ENCODE assay signal across 21 cellular contexts in the genomic region with DNA sequence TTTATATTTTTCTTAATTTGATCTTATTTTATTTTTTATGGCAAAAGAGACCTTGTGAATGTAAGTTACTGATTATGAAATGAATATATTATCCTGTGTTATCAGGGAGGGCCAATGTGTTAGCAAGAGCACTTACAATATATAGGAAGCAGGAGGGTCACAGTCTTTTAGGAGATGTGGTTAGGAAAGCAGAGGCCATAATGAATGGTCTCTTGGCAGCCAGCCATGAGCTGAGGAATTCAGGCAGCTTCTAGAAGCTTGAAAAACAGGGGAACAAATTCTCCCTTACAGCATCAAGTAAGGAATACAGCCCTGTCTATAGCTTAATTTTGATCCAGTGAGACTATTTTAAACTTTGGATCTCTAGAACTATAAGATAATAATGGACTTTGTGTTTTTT.
A peak's percentile ranks its signal among the peaks of the same experiment; 100 is the strongest.
DNase-seq lines count a peak whose midpoint lies in the region; ATAC-seq and TF ChIP-seq lines count a peak whose summit lies in the region.
"Had no signal": no experiment of that assay in that cellular context is flagged by ENCODE, and none has a peak within 500 bp of the region (broad histone marks: within the 10 kb centered on the region; RNA-seq: fewer than 3 reads in every experiment).

No MANE protein-coding gene starts in this region.

- H3K27me3 Mint-ChIP-seq in mesothelial cell of epicardium (ENCODE audit: low read depth), result no peaks in the 10 kb centered on the region
- H3K27me3 Mint-ChIP-seq: activated CD8-positive, alpha-beta memory T cell treated with anti-CD3 and anti-CD28 coated beads, Interleukin-2, amount 10 ng/mL, durations not matched to agents 7 days and 5 days had no signal

- no peaks in the 10 kb centered on the region for H3K9me3 ChIP-seq in PC-3 (ENCODE audit: low read length)
- H3K9me3 ChIP-seq: BLaER1, colonic mucosa, thyroid gland had no signal

- no peak for ATAC-seq in GM19023 (IDR thresholded peaks at IDR 0.05; ENCODE audit: unreplicated experiment)
- ATAC-seq in PC-3, result no peak
- ATAC-seq: activated CD8-positive, alpha-beta memory T cell treated with anti-CD3 and anti-CD28 coated beads, Interleukin-2, amount 10 ng/mL, durations not matched to agents 7 days and 5 days; natural killer cell had no signal

- no peaks in the 10 kb centered on the region for H3F3A ChIP-seq in PC-3 (ENCODE audit: low read length, unreplicated experiment)

- no peaks in the 10 kb centered on the region for H4K20me1 ChIP-seq in PC-3 (ENCODE audit: low read length)
- H4K20me1 ChIP-seq: BLaER1 had no signal

- H3K27ac ChIP-seq in brain microvascular endothelial cell, result no peak overlapping the region
- no peak overlapping the region for H3K27ac ChIP-seq in PC-3 (ENCODE audit: low read length)
- H3K27ac ChIP-seq: BLaER1, colonic mucosa, thyroid gland had no signal

- no peak overlapping the region for H3K4me3 Mint-ChIP-seq in mesothelial cell of epicardium
- H3K4me3 Mint-ChIP-seq: activated CD8-positive, alpha-beta memory T cell treated with anti-CD3 and anti-CD28 coated beads, Interleukin-2, amount 10 ng/mL, durations not matched to agents 7 days and 5 days; natural killer cell had no signal

- peaks cover 25% of the 10 kb centered on the region for H3K4me1 Mint-ChIP-seq in mesothelial cell of epicardium
- H3K4me1 Mint-ChIP-seq: activated CD8-positive, alpha-beta memory T cell treated with anti-CD3 and anti-CD28 coated beads, Interleukin-2, amount 10 ng/mL, durations not matched to agents 7 days and 5 days; natural killer cell had no signal

- H3K9me2 ChIP-seq in PC-3 (replicated peaks; ENCODE audit: low read length), result no peaks in the 10 kb centered on the region

- TF ChIP-seq CTCF in NB4 (IDR thresholded peaks at IDR 0.05; ENCODE audit: low read depth, low read length) (no peak), brain microvascular endothelial cell (IDR thresholded peaks at IDR 0.05; ENCODE audit: low read depth, low read length, missing control alignments) (no peak), mesothelial cell of epicardium (IDR thresholded peaks at IDR 0.05; ENCODE audit: unreplicated experiment) (no peak), PC-3 (conservative IDR thresholded peaks at IDR 0.05; ENCODE audit: low read depth, low read length) (no peak)

- no peaks in the 10 kb centered on the region for H3K4me1 ChIP-seq in PC-3 (ENCODE audit: insufficient read depth, low read length)
- H3K4me1 ChIP-seq: BLaER1, colonic mucosa, thyroid gland had no signal

- H3K36me3 Mint-ChIP-seq in mesothelial cell of epicardium, result peaks cover 9% of the 10 kb centered on the region
- H3K36me3 Mint-ChIP-seq: activated CD8-positive, alpha-beta memory T cell treated with anti-CD3 and anti-CD28 coated beads, Interleukin-2, amount 10 ng/mL, durations not matched to agents 7 days and 5 days; natural killer cell had no signal

- peaks cover 22% of the 10 kb centered on the region for H3K9me3 Mint-ChIP-seq in mesothelial cell of epicardium

- no peak overlapping the region for H3K9ac ChIP-seq in PC-3 (ENCODE audit: low read length)
- H3K9ac ChIP-seq: BLaER1 had no signal

- BruUV-seq in PC-3 (replicated peaks; lab: Mats Ljungman, UMichigan), result no TSS peak

- DNase-seq in ELR (ENCODE audit: low read depth), result peak; percentile 31
- DNase-seq in NB4 (ENCODE audit: low read depth), result peak; percentile 1
- DNase-seq in brain microvascular endothelial cell, result peak; percentile 56
- peak; percentile 33 to 70 for DNase-seq in mesothelial cell of epicardium (ENCODE audit: low spot score in 2 of 2, unreplicated experiment in 2 of 2)
- no peak for DNase-seq in ACHN
- no peak for DNase-seq in PC-3
- DNase-seq: activated CD8-positive, alpha-beta memory T cell treated with anti-CD3 and anti-CD28 coated beads, Interleukin-2, amount 10 ng/mL, durations not matched to agents 7 days and 5 days; activated effector memory CD4-positive, alpha-beta T cell treated with anti-CD3 and anti-CD28 coated beads, Interleukin-2, amount 50 U/mL, for 16 hours; amniotic stem cell; colonic mucosa; DMS53; H7; KG1; natural killer cell; NCI-H146; posterior cingulate gyrus; SIG-M5; small intestine; thyroid gland had no signal

- in situ Hi-C loops in brain microvascular endothelial cell (cut with HindIII; ENCODE audit: low pct_ligation_motif_present, low sequenced_read_pairs) (no loop called here), ACHN (cut with HindIII; ENCODE audit: low pct_ligation_motif_present, low pct_unique_long_range_greater_than_20kb, low sequenced_read_pairs) (no loop called here)

- no peaks in the 10 kb centered on the region for H3K27me3 ChIP-seq in brain microvascular endothelial cell (replicated peaks)
- no peaks in the 10 kb centered on the region for H3K27me3 ChIP-seq in PC-3 (ENCODE audit: low read length)
- H3K27me3 ChIP-seq: BLaER1, colonic mucosa, thyroid gland had no signal

- H3K4me3 ChIP-seq in NB4 (ENCODE audit: low read depth, low read length) (no peak overlapping the region), brain microvascular endothelial cell (ENCODE audit: low read depth, low read length) (no peak overlapping the region), PC-3 (ENCODE audit: low read length) (no peak overlapping the region)
- H3K4me3 ChIP-seq: BLaER1, colonic mucosa, thyroid gland had no signal

- no peak overlapping the region for H2AFZ ChIP-seq in PC-3 (ENCODE audit: low read length)

- intact Hi-C loops in PC-3 (cut with micrococcal nuclease), result no loop called here

- POLR2A ChIA-PET in PC-3 (lab: Charles Lee; ENCODE audit: unreplicated experiment), result no interaction called here

- no peaks in the 10 kb centered on the region for H3K36me3 ChIP-seq in brain microvascular endothelial cell (replicated peaks)
- no peaks in the 10 kb centered on the region for H3K36me3 ChIP-seq in PC-3 (ENCODE audit: low read depth, low read length)
- H3K36me3 ChIP-seq: BLaER1, colonic mucosa, thyroid gland had no signal

- no peak overlapping the region for H3K27ac Mint-ChIP-seq in mesothelial cell of epicardium
- H3K27ac Mint-ChIP-seq: activated CD8-positive, alpha-beta memory T cell treated with anti-CD3 and anti-CD28 coated beads, Interleukin-2, amount 10 ng/mL, durations not matched to agents 7 days and 5 days; natural killer cell had no signal

- no peaks in the 10 kb centered on the region for H3K79me2 ChIP-seq in PC-3 (ENCODE audit: low read length)

- TF ChIP-seq POLR2A in NB4 (IDR thresholded peaks at IDR 0.05; ENCODE audit: extremely low read depth, insufficient read length), result no peak

- no peak overlapping the region for H3K4me2 ChIP-seq in PC-3 (ENCODE audit: low read length)
- H3K4me2 ChIP-seq: BLaER1 had no signal

- CTCF ChIA-PET in PC-3 (lab: Charles Lee), result no interaction called here

Comparison
In these comparisons a context has a peak if more than half of its experiments do, and no peak if none do; other contexts are left out.
1. DNase-seq: peak in ELR (single experiment), NB4 (single experiment), brain microvascular endothelial cell (single experiment) and mesothelial cell of epicardium (2 of 2); none in ACHN (single experiment) and PC-3 (single experiment).